Comparison of ENCODE assay signal across 1 cellular context in the genomic region with DNA sequence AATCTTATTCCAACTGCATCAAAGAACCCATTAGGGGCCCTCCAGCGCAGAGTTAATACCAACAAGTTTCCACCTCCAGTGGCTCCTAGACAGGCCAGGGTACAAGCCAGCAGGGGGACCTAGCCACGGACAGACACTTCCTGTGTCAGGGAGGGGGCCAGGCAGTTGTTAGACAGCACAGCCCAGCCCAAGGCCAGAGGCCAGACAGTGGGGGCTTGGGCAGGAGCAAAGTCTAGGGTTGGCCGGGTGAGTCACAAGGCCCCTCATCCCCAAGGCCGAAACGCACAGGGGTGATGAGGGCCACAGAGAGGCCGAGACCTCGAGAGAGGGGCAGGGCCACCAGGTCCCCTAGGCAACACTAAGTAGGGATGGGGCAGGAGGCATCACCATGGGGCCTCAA.
A peak's percentile ranks its signal among the peaks of the same experiment; 100 is the strongest.
TF ChIP-seq lines count a peak whose summit lies in the region.

No MANE protein-coding gene starts in this region.

TF ChIP-seq in HepG2, 621 proteins besides CTCF, POLR2A, EP300 and RAD21 (continued from another document and continues in another):
- TF ChIP-seq, protein P1, sequence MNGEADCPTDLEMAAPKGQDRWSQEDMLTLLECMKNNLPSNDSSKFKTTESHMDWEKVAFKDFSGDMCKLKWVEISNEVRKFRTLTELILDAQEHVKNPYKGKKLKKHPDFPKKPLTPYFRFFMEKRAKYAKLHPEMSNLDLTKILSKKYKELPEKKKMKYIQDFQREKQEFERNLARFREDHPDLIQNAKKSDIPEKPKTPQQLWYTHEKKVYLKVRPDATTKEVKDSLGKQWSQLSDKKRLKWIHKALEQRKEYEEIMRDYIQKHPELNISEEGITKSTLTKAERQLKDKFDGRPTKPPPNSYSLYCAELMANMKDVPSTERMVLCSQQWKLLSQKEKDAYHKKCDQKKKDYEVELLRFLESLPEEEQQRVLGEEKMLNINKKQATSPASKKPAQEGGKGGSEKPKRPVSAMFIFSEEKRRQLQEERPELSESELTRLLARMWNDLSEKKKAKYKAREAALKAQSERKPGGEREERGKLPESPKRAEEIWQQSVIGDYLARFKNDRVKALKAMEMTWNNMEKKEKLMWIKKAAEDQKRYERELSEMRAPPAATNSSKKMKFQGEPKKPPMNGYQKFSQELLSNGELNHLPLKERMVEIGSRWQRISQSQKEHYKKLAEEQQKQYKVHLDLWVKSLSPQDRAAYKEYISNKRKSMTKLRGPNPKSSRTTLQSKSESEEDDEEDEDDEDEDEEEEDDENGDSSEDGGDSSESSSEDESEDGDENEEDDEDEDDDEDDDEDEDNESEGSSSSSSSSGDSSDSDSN (CRISPR knock-in tag; IDR thresholded peaks at IDR 0.05) = peak; percentile 36; the same call in 1 of the 2 replicates
- no peak for TF ChIP-seq ZNF724P (CRISPR knock-in tag; IDR thresholded peaks at IDR 0.05; ENCODE audit: borderline replicate concordance)
- TF ChIP-seq, protein P2, sequence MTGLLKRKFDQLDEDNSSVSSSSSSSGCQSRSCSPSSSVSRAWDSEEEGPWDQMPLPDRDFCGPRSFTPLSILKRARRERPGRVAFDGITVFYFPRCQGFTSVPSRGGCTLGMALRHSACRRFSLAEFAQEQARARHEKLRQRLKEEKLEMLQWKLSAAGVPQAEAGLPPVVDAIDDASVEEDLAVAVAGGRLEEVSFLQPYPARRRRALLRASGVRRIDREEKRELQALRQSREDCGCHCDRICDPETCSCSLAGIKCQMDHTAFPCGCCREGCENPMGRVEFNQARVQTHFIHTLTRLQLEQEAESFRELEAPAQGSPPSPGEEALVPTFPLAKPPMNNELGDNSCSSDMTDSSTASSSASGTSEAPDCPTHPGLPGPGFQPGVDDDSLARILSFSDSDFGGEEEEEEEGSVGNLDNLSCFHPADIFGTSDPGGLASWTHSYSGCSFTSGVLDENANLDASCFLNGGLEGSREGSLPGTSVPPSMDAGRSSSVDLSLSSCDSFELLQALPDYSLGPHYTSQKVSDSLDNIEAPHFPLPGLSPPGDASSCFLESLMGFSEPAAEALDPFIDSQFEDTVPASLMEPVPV (CRISPR knock-in tag; IDR thresholded peaks at IDR 0.05) = no peak
- TF ChIP-seq, protein P3, sequence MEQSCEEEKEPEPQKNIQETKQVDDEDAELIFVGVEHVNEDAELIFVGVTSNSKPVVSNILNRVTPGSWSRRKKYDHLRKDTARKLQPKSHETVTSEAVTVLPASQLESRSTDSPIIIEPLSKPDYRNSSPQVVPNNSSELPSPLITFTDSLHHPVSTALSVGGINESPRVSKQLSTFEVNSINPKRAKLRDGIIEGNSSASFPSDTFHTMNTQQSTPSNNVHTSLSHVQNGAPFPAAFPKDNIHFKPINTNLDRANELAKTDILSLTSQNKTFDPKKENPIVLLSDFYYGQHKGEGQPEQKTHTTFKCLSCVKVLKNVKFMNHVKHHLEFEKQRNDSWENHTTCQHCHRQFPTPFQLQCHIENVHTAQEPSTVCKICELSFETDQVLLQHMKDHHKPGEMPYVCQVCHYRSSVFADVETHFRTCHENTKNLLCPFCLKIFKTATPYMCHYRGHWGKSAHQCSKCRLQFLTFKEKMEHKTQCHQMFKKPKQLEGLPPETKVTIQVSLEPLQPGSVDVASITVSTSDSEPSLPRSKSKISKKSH (CRISPR knock-in tag; IDR thresholded peaks at IDR 0.05; ENCODE audit: borderline replicate concordance) = peak; percentile 58; the same call in 1 of the 2 replicates
- TF ChIP-seq ZNF256 (CRISPR knock-in tag; conservative IDR thresholded peaks at IDR 0.05) = no peak
- TF ChIP-seq ZNF563 (CRISPR knock-in tag; IDR thresholded peaks at IDR 0.05) = no peak
- TF ChIP-seq ATF1 (CRISPR knock-in tag; IDR thresholded peaks at IDR 0.05) = no peak
- no peak for TF ChIP-seq TCF7 (IDR thresholded peaks at IDR 0.05; ENCODE audit: low read depth)
- no peak for TF ChIP-seq PAF1 (CRISPR knock-in tag; IDR thresholded peaks at IDR 0.05)
- no peak for TF ChIP-seq CHCHD3 (CRISPR knock-in tag; IDR thresholded peaks at IDR 0.05)
- TF ChIP-seq, protein P4, sequence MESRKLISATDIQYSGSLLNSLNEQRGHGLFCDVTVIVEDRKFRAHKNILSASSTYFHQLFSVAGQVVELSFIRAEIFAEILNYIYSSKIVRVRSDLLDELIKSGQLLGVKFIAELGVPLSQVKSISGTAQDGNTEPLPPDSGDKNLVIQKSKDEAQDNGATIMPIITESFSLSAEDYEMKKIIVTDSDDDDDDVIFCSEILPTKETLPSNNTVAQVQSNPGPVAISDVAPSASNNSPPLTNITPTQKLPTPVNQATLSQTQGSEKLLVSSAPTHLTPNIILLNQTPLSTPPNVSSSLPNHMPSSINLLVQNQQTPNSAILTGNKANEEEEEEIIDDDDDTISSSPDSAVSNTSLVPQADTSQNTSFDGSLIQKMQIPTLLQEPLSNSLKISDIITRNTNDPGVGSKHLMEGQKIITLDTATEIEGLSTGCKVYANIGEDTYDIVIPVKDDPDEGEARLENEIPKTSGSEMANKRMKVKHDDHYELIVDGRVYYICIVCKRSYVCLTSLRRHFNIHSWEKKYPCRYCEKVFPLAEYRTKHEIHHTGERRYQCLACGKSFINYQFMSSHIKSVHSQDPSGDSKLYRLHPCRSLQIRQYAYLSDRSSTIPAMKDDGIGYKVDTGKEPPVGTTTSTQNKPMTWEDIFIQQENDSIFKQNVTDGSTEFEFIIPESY (CRISPR knock-in tag; IDR thresholded peaks at IDR 0.05) = no peak
- no peak for TF ChIP-seq ZIK1 (CRISPR knock-in tag; IDR thresholded peaks at IDR 0.05; ENCODE audit: borderline replicate concordance, low read depth)
- no peak for TF ChIP-seq TGIF2 (CRISPR knock-in tag; IDR thresholded peaks at IDR 0.05)
- peak; percentile 71; the same call in 1 of the 2 replicates for TF ChIP-seq HDAC1 (CRISPR knock-in tag; IDR thresholded peaks at IDR 0.05)
- TF ChIP-seq GZF1 (CRISPR knock-in tag; IDR thresholded peaks at IDR 0.05) = no peak
- TF ChIP-seq, protein P5, sequence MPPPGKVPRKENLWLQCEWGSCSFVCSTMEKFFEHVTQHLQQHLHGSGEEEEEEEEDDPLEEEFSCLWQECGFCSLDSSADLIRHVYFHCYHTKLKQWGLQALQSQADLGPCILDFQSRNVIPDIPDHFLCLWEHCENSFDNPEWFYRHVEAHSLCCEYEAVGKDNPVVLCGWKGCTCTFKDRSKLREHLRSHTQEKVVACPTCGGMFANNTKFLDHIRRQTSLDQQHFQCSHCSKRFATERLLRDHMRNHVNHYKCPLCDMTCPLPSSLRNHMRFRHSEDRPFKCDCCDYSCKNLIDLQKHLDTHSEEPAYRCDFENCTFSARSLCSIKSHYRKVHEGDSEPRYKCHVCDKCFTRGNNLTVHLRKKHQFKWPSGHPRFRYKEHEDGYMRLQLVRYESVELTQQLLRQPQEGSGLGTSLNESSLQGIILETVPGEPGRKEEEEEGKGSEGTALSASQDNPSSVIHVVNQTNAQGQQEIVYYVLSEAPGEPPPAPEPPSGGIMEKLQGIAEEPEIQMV (CRISPR knock-in tag; IDR thresholded peaks at IDR 0.05; ENCODE audit: low read depth) = no peak
- no peak for TF ChIP-seq ZNF225 (CRISPR knock-in tag; IDR thresholded peaks at IDR 0.05)
- 0 out of 2 replicates have a peak, but pooled peaks have one; percentile 29 for TF ChIP-seq MIXL1 (CRISPR knock-in tag; IDR thresholded peaks at IDR 0.05)
- TF ChIP-seq, protein P6, sequence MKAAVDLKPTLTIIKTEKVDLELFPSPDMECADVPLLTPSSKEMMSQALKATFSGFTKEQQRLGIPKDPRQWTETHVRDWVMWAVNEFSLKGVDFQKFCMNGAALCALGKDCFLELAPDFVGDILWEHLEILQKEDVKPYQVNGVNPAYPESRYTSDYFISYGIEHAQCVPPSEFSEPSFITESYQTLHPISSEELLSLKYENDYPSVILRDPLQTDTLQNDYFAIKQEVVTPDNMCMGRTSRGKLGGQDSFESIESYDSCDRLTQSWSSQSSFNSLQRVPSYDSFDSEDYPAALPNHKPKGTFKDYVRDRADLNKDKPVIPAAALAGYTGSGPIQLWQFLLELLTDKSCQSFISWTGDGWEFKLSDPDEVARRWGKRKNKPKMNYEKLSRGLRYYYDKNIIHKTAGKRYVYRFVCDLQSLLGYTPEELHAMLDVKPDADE (CRISPR knock-in tag; IDR thresholded peaks at IDR 0.05) = no peak
- TF ChIP-seq RBAK (CRISPR knock-in tag; IDR thresholded peaks at IDR 0.05) = no peak
- TF ChIP-seq, protein P7, sequence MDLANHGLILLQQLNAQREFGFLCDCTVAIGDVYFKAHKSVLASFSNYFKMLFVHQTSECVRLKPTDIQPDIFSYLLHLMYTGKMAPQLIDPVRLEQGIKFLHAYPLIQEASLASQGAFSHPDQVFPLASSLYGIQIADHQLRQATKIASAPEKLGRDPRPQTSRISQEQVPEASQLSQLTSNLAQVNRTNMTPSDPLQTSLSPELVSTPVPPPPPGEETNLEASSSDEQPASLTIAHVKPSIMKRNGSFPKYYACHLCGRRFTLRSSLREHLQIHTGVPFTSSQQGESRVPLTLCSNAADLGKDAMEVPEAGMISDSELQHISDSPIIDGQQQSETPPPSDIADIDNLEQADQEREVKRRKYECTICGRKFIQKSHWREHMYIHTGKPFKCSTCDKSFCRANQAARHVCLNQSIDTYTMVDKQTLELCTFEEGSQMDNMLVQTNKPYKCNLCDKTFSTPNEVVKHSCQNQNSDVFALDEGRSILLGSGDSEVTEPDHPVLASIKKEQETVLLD (CRISPR knock-in tag; IDR thresholded peaks at IDR 0.05; ENCODE audit: low read depth) = no peak
- TF ChIP-seq ZNF773 (CRISPR knock-in tag; IDR thresholded peaks at IDR 0.05; ENCODE audit: borderline replicate concordance) = no peak
- no peak for TF ChIP-seq MAFG (CRISPR knock-in tag; IDR thresholded peaks at IDR 0.05)
- no peak for TF ChIP-seq SOX13 (IDR thresholded peaks at IDR 0.05)
- peak in 1 of 2 experiments; percentile 30; a peak in 1 of 4 replicates for TF ChIP-seq SOX13 (CRISPR knock-in tag; conservative IDR thresholded peaks at IDR 0.05 in 1 of 2, IDR thresholded peaks at IDR 0.05 in 1 of 2)
- no peak for TF ChIP-seq FOXJ3 (CRISPR knock-in tag; IDR thresholded peaks at IDR 0.05; ENCODE audit: borderline replicate concordance)
- TF ChIP-seq ATF7 (IDR thresholded peaks at IDR 0.05) = no peak
- no peak for TF ChIP-seq ATF7 (CRISPR knock-in tag; IDR thresholded peaks at IDR 0.05)
- TF ChIP-seq, protein P8, sequence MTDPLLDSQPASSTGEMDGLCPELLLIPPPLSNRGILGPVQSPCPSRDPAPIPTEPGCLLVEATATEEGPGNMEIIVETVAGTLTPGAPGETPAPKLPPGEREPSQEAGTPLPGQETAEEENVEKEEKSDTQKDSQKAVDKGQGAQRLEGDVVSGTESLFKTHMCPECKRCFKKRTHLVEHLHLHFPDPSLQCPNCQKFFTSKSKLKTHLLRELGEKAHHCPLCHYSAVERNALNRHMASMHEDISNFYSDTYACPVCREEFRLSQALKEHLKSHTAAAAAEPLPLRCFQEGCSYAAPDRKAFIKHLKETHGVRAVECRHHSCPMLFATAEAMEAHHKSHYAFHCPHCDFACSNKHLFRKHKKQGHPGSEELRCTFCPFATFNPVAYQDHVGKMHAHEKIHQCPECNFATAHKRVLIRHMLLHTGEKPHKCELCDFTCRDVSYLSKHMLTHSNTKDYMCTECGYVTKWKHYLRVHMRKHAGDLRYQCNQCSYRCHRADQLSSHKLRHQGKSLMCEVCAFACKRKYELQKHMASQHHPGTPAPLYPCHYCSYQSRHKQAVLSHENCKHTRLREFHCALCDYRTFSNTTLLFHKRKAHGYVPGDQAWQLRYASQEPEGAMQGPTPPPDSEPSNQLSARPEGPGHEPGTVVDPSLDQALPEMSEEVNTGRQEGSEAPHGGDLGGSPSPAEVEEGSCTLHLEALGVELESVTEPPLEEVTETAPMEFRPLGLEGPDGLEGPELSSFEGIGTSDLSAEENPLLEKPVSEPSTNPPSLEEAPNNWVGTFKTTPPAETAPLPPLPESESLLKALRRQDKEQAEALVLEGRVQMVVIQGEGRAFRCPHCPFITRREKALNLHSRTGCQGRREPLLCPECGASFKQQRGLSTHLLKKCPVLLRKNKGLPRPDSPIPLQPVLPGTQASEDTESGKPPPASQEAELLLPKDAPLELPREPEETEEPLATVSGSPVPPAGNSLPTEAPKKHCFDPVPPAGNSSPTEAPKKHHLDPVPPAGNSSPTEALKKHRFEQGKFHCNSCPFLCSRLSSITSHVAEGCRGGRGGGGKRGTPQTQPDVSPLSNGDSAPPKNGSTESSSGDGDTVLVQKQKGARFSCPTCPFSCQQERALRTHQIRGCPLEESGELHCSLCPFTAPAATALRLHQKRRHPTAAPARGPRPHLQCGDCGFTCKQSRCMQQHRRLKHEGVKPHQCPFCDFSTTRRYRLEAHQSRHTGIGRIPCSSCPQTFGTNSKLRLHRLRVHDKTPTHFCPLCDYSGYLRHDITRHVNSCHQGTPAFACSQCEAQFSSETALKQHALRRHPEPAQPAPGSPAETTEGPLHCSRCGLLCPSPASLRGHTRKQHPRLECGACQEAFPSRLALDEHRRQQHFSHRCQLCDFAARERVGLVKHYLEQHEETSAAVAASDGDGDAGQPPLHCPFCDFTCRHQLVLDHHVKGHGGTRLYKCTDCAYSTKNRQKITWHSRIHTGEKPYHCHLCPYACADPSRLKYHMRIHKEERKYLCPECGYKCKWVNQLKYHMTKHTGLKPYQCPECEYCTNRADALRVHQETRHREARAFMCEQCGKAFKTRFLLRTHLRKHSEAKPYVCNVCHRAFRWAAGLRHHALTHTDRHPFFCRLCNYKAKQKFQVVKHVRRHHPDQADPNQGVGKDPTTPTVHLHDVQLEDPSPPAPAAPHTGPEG (CRISPR knock-in tag; IDR thresholded peaks at IDR 0.05) = no peak
- no peak for TF ChIP-seq KDM3A (CRISPR knock-in tag; IDR thresholded peaks at IDR 0.05; ENCODE audit: low read depth)
- TF ChIP-seq, protein P9, sequence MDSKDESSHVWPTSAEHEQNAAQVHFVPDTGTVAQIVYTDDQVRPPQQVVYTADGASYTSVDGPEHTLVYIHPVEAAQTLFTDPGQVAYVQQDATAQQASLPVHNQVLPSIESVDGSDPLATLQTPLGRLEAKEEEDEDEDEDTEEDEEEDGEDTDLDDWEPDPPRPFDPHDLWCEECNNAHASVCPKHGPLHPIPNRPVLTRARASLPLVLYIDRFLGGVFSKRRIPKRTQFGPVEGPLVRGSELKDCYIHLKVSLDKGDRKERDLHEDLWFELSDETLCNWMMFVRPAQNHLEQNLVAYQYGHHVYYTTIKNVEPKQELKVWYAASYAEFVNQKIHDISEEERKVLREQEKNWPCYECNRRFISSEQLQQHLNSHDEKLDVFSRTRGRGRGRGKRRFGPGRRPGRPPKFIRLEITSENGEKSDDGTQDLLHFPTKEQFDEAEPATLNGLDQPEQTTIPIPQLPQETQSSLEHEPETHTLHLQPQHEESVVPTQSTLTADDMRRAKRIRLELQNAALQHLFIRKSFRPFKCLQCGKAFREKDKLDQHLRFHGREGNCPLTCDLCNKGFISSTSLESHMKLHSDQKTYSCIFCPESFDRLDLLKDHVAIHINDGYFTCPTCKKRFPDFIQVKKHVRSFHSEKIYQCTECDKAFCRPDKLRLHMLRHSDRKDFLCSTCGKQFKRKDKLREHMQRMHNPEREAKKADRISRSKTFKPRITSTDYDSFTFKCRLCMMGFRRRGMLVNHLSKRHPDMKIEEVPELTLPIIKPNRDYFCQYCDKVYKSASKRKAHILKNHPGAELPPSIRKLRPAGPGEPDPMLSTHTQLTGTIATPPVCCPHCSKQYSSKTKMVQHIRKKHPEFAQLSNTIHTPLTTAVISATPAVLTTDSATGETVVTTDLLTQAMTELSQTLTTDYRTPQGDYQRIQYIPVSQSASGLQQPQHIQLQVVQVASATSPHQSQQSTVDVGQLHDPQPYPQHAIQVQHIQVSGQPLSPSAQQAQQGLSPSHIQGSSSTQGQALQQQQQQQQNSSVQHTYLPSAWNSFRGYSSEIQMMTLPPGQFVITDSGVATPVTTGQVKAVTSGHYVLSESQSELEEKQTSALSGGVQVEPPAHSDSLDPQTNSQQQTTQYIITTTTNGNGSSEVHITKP (CRISPR knock-in tag; IDR thresholded peaks at IDR 0.05; ENCODE audit: low read depth) = no peak
